In the genomic region with DNA sequence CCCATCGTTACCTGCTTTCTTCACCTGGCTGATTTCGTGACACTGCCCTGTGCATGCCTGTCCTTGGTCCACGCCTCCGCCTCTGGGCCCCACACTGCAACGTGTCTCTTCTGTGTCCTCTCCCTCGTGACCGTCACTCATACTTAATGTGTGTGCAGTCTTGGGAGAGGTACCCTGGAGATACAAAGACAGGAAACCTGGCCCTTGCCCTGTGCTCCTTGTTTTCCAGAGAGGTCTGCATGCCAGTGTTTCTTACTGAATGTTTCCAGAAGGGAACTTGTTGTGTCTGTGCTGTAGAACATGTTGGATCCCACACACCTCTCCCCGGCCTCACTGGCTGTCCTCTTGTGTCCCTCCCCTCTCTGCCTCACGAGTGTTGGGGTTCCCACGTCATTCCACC, we compare ENCODE assay signal across 1 cellular context.
A peak's percentile ranks its signal among the peaks of the same experiment; 100 is the strongest.
TF ChIP-seq lines count a peak whose summit lies in the region.

No MANE protein-coding gene starts in this region.

TF ChIP-seq in endothelial cell of umbilical vein, 7 proteins besides CTCF, POLR2A, EP300 and RAD21:
- TF ChIP-seq EZH2 (IDR thresholded peaks at IDR 0.05; ENCODE audit: borderline replicate concordance, low read depth, low read length, severe bottlenecking) (no peak), MYC (IDR thresholded peaks at IDR 0.05; ENCODE audit: low read depth, low read length) (no peak), MAX (IDR thresholded peaks at IDR 0.05; ENCODE audit: insufficient read depth, insufficient read length) (peak; percentile 24), POLR2AphosphoS5 (IDR thresholded peaks at IDR 0.05; ENCODE audit: insufficient read depth, low read depth, low read length) (peak; percentile 65)
